ENCODE assay signal across 12 cellular contexts in the genomic region with DNA sequence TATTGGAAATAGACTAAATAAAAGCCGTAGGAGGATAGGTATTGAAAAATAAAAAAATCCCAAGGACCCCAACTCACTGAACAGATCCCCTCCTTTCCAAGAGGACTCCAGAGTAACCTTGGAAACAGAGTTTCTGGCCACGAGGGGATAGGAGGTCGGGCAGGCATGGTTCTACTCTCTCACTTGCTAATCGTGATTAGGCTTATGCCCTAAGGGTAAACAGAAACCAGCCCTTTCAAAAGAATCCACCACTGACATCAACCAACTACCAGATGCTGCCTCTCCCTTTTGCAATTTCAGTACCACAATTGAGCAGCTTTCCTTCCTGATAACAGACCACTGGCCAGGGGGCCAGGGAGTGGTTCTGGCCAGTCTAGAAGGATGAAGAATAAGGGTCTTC.
"Had no signal": no experiment of that assay in that cellular context is flagged by ENCODE, and none has a peak within 500 bp of the region (broad histone marks: within the 10 kb centered on the region; RNA-seq: fewer than 3 reads in every experiment).

No MANE protein-coding gene starts in this region.

- H3K36me3 Mint-ChIP-seq: activated CD8-positive, alpha-beta memory T cell treated with anti-CD3 and anti-CD28 coated beads, Interleukin-2, amount 10 ng/mL, durations not matched to agents 7 days and 5 days had no signal

- H3K27ac Mint-ChIP-seq: activated CD8-positive, alpha-beta memory T cell treated with anti-CD3 and anti-CD28 coated beads, Interleukin-2, amount 10 ng/mL, durations not matched to agents 7 days and 5 days; activated T-cell treated with anti-CD3 and anti-CD28 coated beads, Interleukin-2, amount 50 U/mL, for 24 hours; nephron; T-helper 2 cell treated with Interferon-gamma antibody and Interleukin-4, amounts not matched to agents 5 μg/mL and 100 μg/mL, for 36 hours had no signal

- DNase-seq: activated CD4-positive, alpha-beta T cell treated with anti-CD3 and anti-CD28 coated beads, Interleukin-2, amount 50 U/mL, for 48 hours; activated CD8-positive, alpha-beta memory T cell treated with anti-CD3 and anti-CD28 coated beads, Interleukin-2, amount 10 ng/mL, durations not matched to agents 7 days and 5 days; activated T-cell treated with anti-CD3 and anti-CD28 coated beads, Interleukin-2, amount 50 U/mL, for 24 hours; aorta; heart left ventricle; psoas muscle; right lobe of liver; stimulated activated CD4-positive, alpha-beta T cell treated with anti-CD3 and anti-CD28 coated beads, Interleukin-2, amount 100 ng/mL, for 24 hours; stimulated activated naive CD4-positive, alpha-beta T cell; substantia nigra had no signal

- H3K4me3 Mint-ChIP-seq: activated CD8-positive, alpha-beta memory T cell treated with anti-CD3 and anti-CD28 coated beads, Interleukin-2, amount 10 ng/mL, durations not matched to agents 7 days and 5 days; activated T-cell treated with anti-CD3 and anti-CD28 coated beads, Interleukin-2, amount 50 U/mL, for 24 hours; nephron; T-helper 2 cell treated with Interferon-gamma antibody and Interleukin-4, amounts not matched to agents 5 μg/mL and 100 μg/mL, for 36 hours had no signal

- H3K9me3 Mint-ChIP-seq: activated T-cell treated with anti-CD3 and anti-CD28 coated beads, Interleukin-2, amount 50 U/mL, for 24 hours; nephron; T-helper 2 cell treated with Interferon-gamma antibody and Interleukin-4, amounts not matched to agents 5 μg/mL and 100 μg/mL, for 36 hours had no signal

- H3K27me3 Mint-ChIP-seq: activated CD8-positive, alpha-beta memory T cell treated with anti-CD3 and anti-CD28 coated beads, Interleukin-2, amount 10 ng/mL, durations not matched to agents 7 days and 5 days; activated T-cell treated with anti-CD3 and anti-CD28 coated beads, Interleukin-2, amount 50 U/mL, for 24 hours had no signal

- H3K4me1 Mint-ChIP-seq: nephron had no signal
